In genomic region chr6:34161857-34162515, GRCh38 we compare ENCODE assay signal across 17 cellular contexts. TPM values are rescaled to one million over a fixed set of nuclear protein-coding genes. Genes with fewer than 3 reads are reported as not detected.
A peak's percentile ranks its signal among the peaks of the same experiment; 100 is the strongest.
DNase-seq lines count a peak whose midpoint lies in the region; ATAC-seq and TF ChIP-seq lines count a peak whose summit lies in the region.
"Had no signal": no experiment of that assay in that cellular context is flagged by ENCODE, and none has a peak within 500 bp of the region (broad histone marks: within the 10 kb centered on the region; RNA-seq: fewer than 3 reads in every experiment).

No MANE protein-coding gene starts in this region.

- TF ChIP-seq CTCF in coronary artery (IDR thresholded peaks at IDR 0.05), result no peak
- no peak for TF ChIP-seq CTCF in type B pancreatic cell (conservative IDR thresholded peaks at IDR 0.05)

- no peak overlapping the region for H3K4me3 ChIP-seq in coronary artery
- H3K4me3 ChIP-seq: GM23248 had no signal

- H3K27ac Mint-ChIP-seq in T-cell, result no peak overlapping the region
- no peak overlapping the region for H3K27ac Mint-ChIP-seq in type B pancreatic cell
- H3K27ac Mint-ChIP-seq: CD8-positive, alpha-beta T cell had no signal

- DNase-seq in AG08396 (ENCODE audit: low spot score) (peak; percentile 2), GM03348 (ENCODE audit: low spot score) (peak; percentile 0), coronary artery (ENCODE audit: low spot score) (peak; percentile 69), posterior vena cava (ENCODE audit: low spot score) (peak; percentile 40), RPMI8226 (no peak), T-cell (no peak), type B pancreatic cell (ENCODE audit: extremely low spot score, unreplicated experiment) (no peak)
- DNase-seq: CD8-positive, alpha-beta T cell; DMS79 treated with DMSO at 0.1 percent for 48 hours; GDM1; GM23248; MV-4-11; NCI-H1436; NCI-H2227 treated with DMSO at 0.1 percent for 48 hours; Right ventricle myocardium superior had no signal

- H3K9me3 Mint-ChIP-seq in T-cell, result peaks cover 0 to 9% (median 0%) of the 10 kb centered on the region in 3 donors
- H3K9me3 Mint-ChIP-seq in type B pancreatic cell, result no peaks in the 10 kb centered on the region
- H3K9me3 Mint-ChIP-seq: IgD-negative memory B cell had no signal

- no peaks in the 10 kb centered on the region for H3K36me3 Mint-ChIP-seq in T-cell
- H3K36me3 Mint-ChIP-seq in type B pancreatic cell, result no peaks in the 10 kb centered on the region
- H3K36me3 Mint-ChIP-seq: CD8-positive, alpha-beta T cell had no signal

- intact Hi-C loops in posterior vena cava (cut with DNase I), result loop anchor here in 1 of 2 donors (10.0 kb wide), 1 partner anchor 443 kb away; no protein-coding TSS in a partner anchor

- H3K4me1 Mint-ChIP-seq in T-cell (peaks cover 0 to 2% (median 1%) of the 10 kb centered on the region in 3 donors), type B pancreatic cell (ENCODE audit: unreplicated experiment) (no peaks in the 10 kb centered on the region)

- CTCF ChIA-PET in T-cell (lab: Charles Lee), result interaction anchor here (0.6 to 1.7 kb wide), 4 partner anchors 14 to 448 kb away, joined by 3 to 4 read pairs (median 3); no protein-coding TSS in a partner anchor

- ATAC-seq in T-cell (replicated peaks in 1 of 4), result no peak
- ATAC-seq: CD8-positive, alpha-beta T cell had no signal

- no peak overlapping the region for H3K4me3 Mint-ChIP-seq in T-cell
- no peak overlapping the region for H3K4me3 Mint-ChIP-seq in type B pancreatic cell
- H3K4me3 Mint-ChIP-seq: CD8-positive, alpha-beta T cell; IgD-negative memory B cell had no signal

- no peak overlapping the region for H3K27ac ChIP-seq in coronary artery
- H3K27ac ChIP-seq: GM23248 had no signal

- POLR2A ChIA-PET in T-cell (lab: Charles Lee), result interaction anchor here in 1 of 2 donors (0.5 kb wide), 1 partner anchor 172 kb away, joined by 4 read pairs; no protein-coding TSS in a partner anchor

- peaks cover 2 to 5% of the 10 kb centered on the region in 2 donors for H3K27me3 Mint-ChIP-seq in T-cell
- peaks cover 9% of the 10 kb centered on the region for H3K27me3 Mint-ChIP-seq in type B pancreatic cell

RNA-seq across cellular contexts. Expression of gene GRM4, which starts 16.1 kb away (rescaled TPM):
- total RNA-seq in posterior vena cava (not detected), T-cell (under 1 TPM in 4 of 5 donors, not detected in 1; 0.10 to 0.38 (median 0.21) TPM), type B pancreatic cell (ENCODE audit: low replicate concordance) (2.2 and 4.2 TPM in 2 replicates)
- total RNA-seq: HT1080, Right ventricle myocardium superior had no signal

Comparison
In these comparisons a context has a peak if more than half of its experiments do, and no peak if none do; other contexts are left out.
1. DNase-seq: peak in AG08396 (single experiment), GM03348 (single experiment), coronary artery (single experiment) and posterior vena cava (single experiment); none in RPMI8226 (single experiment), T-cell (0 of 34) and type B pancreatic cell (single experiment).